1 cellular context compared by ENCODE assay signal in genomic region chr5:73498057-73498992, GRCh38.
TF ChIP-seq lines count a peak whose summit lies in the region.

Gene BTF3 (plus strand): TSS chr5:73498442. CDS start chr5:73498668, 226 bp downstream.

TF ChIP-seq in HepG2, 621 proteins besides CTCF, POLR2A, EP300 and RAD21 (continued from another document and continues in another):
- TF ChIP-seq SKIL (CRISPR knock-in tag; IDR thresholded peaks at IDR 0.05; ENCODE audit: borderline replicate concordance), result no peak; the same call in 1 of the 2 replicates
- no peak for TF ChIP-seq ZNF629 (CRISPR knock-in tag; conservative IDR thresholded peaks at IDR 0.05)
- TF ChIP-seq ZNF20 (CRISPR knock-in tag; IDR thresholded peaks at IDR 0.05), result no peak
- no peak for TF ChIP-seq ARID3A (IDR thresholded peaks at IDR 0.05; ENCODE audit: low read depth, low read length)
- 0 out of 2 replicates have a peak, but pooled peaks have one; percentile 17 for TF ChIP-seq MTF1 (CRISPR knock-in tag; IDR thresholded peaks at IDR 0.05)
- 0 out of 2 replicates have a peak, but pooled peaks have one; percentile 55 for TF ChIP-seq ZSCAN30 (CRISPR knock-in tag; IDR thresholded peaks at IDR 0.05)
- TF ChIP-seq SMAD3 (CRISPR knock-in tag; IDR thresholded peaks at IDR 0.05), result no peak
- no peak for TF ChIP-seq ZBTB2 (CRISPR knock-in tag; IDR thresholded peaks at IDR 0.05; ENCODE audit: low read depth)
- no peak for TF ChIP-seq ATF7 (IDR thresholded peaks at IDR 0.05)
- 0 out of 2 replicates have a peak, but pooled peaks have one; percentile 61 for TF ChIP-seq ATF7 (CRISPR knock-in tag; IDR thresholded peaks at IDR 0.05)
- no peak for TF ChIP-seq MBNL3 (CRISPR knock-in tag; conservative IDR thresholded peaks at IDR 0.05)
- peak; percentile 90 for TF ChIP-seq ZNF543 (CRISPR knock-in tag; IDR thresholded peaks at IDR 0.05)
- TF ChIP-seq ZSCAN31 (CRISPR knock-in tag; IDR thresholded peaks at IDR 0.05; ENCODE audit: low read depth), result peak; percentile 89; the same call in 1 of the 2 replicates
- TF ChIP-seq ZNF326 (CRISPR knock-in tag; IDR thresholded peaks at IDR 0.05; ENCODE audit: borderline replicate concordance), result no peak
- TF ChIP-seq ZSCAN5A (CRISPR knock-in tag; IDR thresholded peaks at IDR 0.05; ENCODE audit: borderline replicate concordance), result peak; percentile 60; the same call in 1 of the 2 replicates
- 0 out of 2 replicates have a peak, but pooled peaks have one; percentile 12 for TF ChIP-seq HCFC1 (IDR thresholded peaks at IDR 0.05; ENCODE audit: low read depth, low read length)
- peak; percentile 92 for TF ChIP-seq NFKB2 (CRISPR knock-in tag; IDR thresholded peaks at IDR 0.05; ENCODE audit: borderline replicate concordance)
- peak; percentile 99 for TF ChIP-seq PHF8 (CRISPR knock-in tag; IDR thresholded peaks at IDR 0.05)
- TF ChIP-seq MAFG (CRISPR knock-in tag; IDR thresholded peaks at IDR 0.05), result no peak
- TF ChIP-seq ZNF34 (CRISPR knock-in tag; IDR thresholded peaks at IDR 0.05; ENCODE audit: borderline replicate concordance), result peak; percentile 90; the same call in 1 of the 2 replicates
- TF ChIP-seq ZNF660 (CRISPR knock-in tag; IDR thresholded peaks at IDR 0.05; ENCODE audit: borderline replicate concordance, low read depth), result peak; percentile 71; the same call in 1 of the 2 replicates
- no peak for TF ChIP-seq ZBTB49 (CRISPR knock-in tag; IDR thresholded peaks at IDR 0.05; ENCODE audit: borderline replicate concordance)
- peak; percentile 85 for TF ChIP-seq ARID4A (CRISPR knock-in tag; IDR thresholded peaks at IDR 0.05; ENCODE audit: borderline replicate concordance)
- TF ChIP-seq PREB (CRISPR knock-in tag; IDR thresholded peaks at IDR 0.05), result no peak
- TF ChIP-seq ZNF503 (CRISPR knock-in tag; IDR thresholded peaks at IDR 0.05), result peak; percentile 71; the same call in 1 of the 2 replicates
- TF ChIP-seq ZBTB14 (CRISPR knock-in tag; IDR thresholded peaks at IDR 0.05), result no peak; the same call in 1 of the 2 replicates
- no peak; the same call in 1 of the 2 replicates for TF ChIP-seq NFE2L1 (CRISPR knock-in tag; IDR thresholded peaks at IDR 0.05; ENCODE audit: borderline replicate concordance)
- no peak for TF ChIP-seq CCAR2 (optimal IDR thresholded peaks at IDR 0.05; ENCODE audit: low read depth, low read length)
- TF ChIP-seq NFE2L2 (IDR thresholded peaks at IDR 0.05; ENCODE audit: low read length), result no peak
- no peak; the same call in 1 of the 2 replicates for TF ChIP-seq MAZ (IDR thresholded peaks at IDR 0.05; ENCODE audit: borderline replicate concordance, low read depth, low read length)
- peak; percentile 88 for TF ChIP-seq MAZ (CRISPR knock-in tag; IDR thresholded peaks at IDR 0.05; ENCODE audit: low read depth)
- TF ChIP-seq FLYWCH1 (CRISPR knock-in tag; IDR thresholded peaks at IDR 0.05), result no peak
- TF ChIP-seq ZNF496 (CRISPR knock-in tag; IDR thresholded peaks at IDR 0.05; ENCODE audit: insufficient replicate concordance), result no peak
- peak; percentile 95 for TF ChIP-seq RBFOX2 (IDR thresholded peaks at IDR 0.05; ENCODE audit: low read depth, low read length)
- TF ChIP-seq ZNF580 (CRISPR knock-in tag; IDR thresholded peaks at IDR 0.05; ENCODE audit: borderline replicate concordance, low read depth), result no peak
- no peak for TF ChIP-seq ZNF773 (CRISPR knock-in tag; IDR thresholded peaks at IDR 0.05; ENCODE audit: borderline replicate concordance)
- no peak for TF ChIP-seq NBN (conservative IDR thresholded peaks at IDR 0.05)
- TF ChIP-seq CCDC6 (CRISPR knock-in tag; IDR thresholded peaks at IDR 0.05), result peak; percentile 90
- no peak for TF ChIP-seq PRPF4 (IDR thresholded peaks at IDR 0.05; ENCODE audit: low read depth, low read length, poor library complexity, severe bottlenecking)
- no peak for TF ChIP-seq ZNF569 (CRISPR knock-in tag; IDR thresholded peaks at IDR 0.05; ENCODE audit: borderline replicate concordance)
- no peak for TF ChIP-seq NFKBIZ (CRISPR knock-in tag; IDR thresholded peaks at IDR 0.05)
- TF ChIP-seq KDM3A (CRISPR knock-in tag; IDR thresholded peaks at IDR 0.05; ENCODE audit: low read depth), result no peak
- no peak for TF ChIP-seq SRF (IDR thresholded peaks at IDR 0.05; ENCODE audit: low read depth, low read length)
- TF ChIP-seq ZNF616 (CRISPR knock-in tag; IDR thresholded peaks at IDR 0.05; ENCODE audit: low read depth), result peak; percentile 24; the same call in 1 of the 2 replicates
